In genomic region chr2:219523031-219523671, GRCh38 we compare ENCODE assay signal across 13 cellular contexts. TPM values are rescaled to one million over a fixed set of nuclear protein-coding genes. Genes with fewer than 3 reads are reported as not detected.
DNase-seq lines count a peak whose midpoint lies in the region; ATAC-seq and TF ChIP-seq lines count a peak whose summit lies in the region.
"Had no signal": no experiment of that assay in that cellular context is flagged by ENCODE, and none has a peak within 500 bp of the region (broad histone marks: within the 10 kb centered on the region; RNA-seq: fewer than 3 reads in every experiment).

No MANE protein-coding gene starts in this region.

- H3K9me3 ChIP-seq in GM23248 (ENCODE audit: low read depth) (no peaks in the 10 kb centered on the region), NT2/D1 (ENCODE audit: insufficient read depth, low read length) (no peaks in the 10 kb centered on the region), gastroesophageal sphincter (no peaks in the 10 kb centered on the region)

- no peak for ATAC-seq in gastroesophageal sphincter
- ATAC-seq: activated CD4-positive, alpha-beta T cell treated with anti-CD3 and anti-CD28 coated beads for 36 hours had no signal

- H3K9ac ChIP-seq in GM23248 (peak overlapping the region; percentile 60), NT2/D1 (ENCODE audit: insufficient read length, low read depth) (peak overlapping the region; percentile 88), rectal smooth muscle tissue (ENCODE audit: low read length) (no peak overlapping the region)

- H3K27me3 ChIP-seq in GM23248 (replicated peaks; ENCODE audit: insufficient read depth) (peaks cover 6% of the 10 kb centered on the region; the same call in 1 of the 2 replicates), NT2/D1 (ENCODE audit: insufficient read depth, insufficient read length) (peaks cover 34% of the 10 kb centered on the region), gastroesophageal sphincter (peaks cover 47% of the 10 kb centered on the region), rectal smooth muscle tissue (ENCODE audit: control insufficient read depth, insufficient read depth, low read length) (peaks cover 12% of the 10 kb centered on the region)

- no peaks in the 10 kb centered on the region for H3K9me2 ChIP-seq in GM23248 (ENCODE audit: insufficient read depth)

- H3K4me3 ChIP-seq in GM23248 (peak overlapping the region; percentile 56), NT2/D1 (ENCODE audit: insufficient read length, low read depth) (peak overlapping the region; percentile 64), gastroesophageal sphincter (peak overlapping the region; percentile 1 to 48), rectal smooth muscle tissue (ENCODE audit: low read length) (no peak overlapping the region)

- no peak for TF ChIP-seq EP300 in gastroesophageal sphincter (IDR thresholded peaks at IDR 0.05)

- H4K20me1 ChIP-seq in GM23248 (ENCODE audit: insufficient read depth), result no peaks in the 10 kb centered on the region

- H3K4me1 ChIP-seq in GM23248 (ENCODE audit: insufficient read depth) (peaks cover 19% of the 10 kb centered on the region), NT2/D1 (ENCODE audit: insufficient read depth, insufficient read length) (peaks cover 24% of the 10 kb centered on the region), gastroesophageal sphincter (peaks cover 0 to 31% (median 27%) of the 10 kb centered on the region in 3 donors), rectal smooth muscle tissue (ENCODE audit: control insufficient read depth, insufficient read depth, low read length) (peaks cover 3% of the 10 kb centered on the region)

- TF ChIP-seq CTCF in gastroesophageal sphincter (IDR thresholded peaks at IDR 0.05), result no peak

- H2AFZ ChIP-seq in GM23248, result peak overlapping the region; percentile 74

- no peak overlapping the region for H3K27ac ChIP-seq in GM23248
- H3K27ac ChIP-seq in gastroesophageal sphincter, result peak overlapping the region; percentile 5 to 90 (median 82)
- peak overlapping the region; percentile 64 for H3K27ac ChIP-seq in rectal smooth muscle tissue (ENCODE audit: low read depth, low read length)
- H3K27ac ChIP-seq: epithelial cell of prostate had no signal

- peak overlapping the region; percentile 42 for H3K4me2 ChIP-seq in GM23248 (ENCODE audit: unreplicated experiment)

- 56 to 63% methylated on average over 17 to 24 of the region's 24 CpGs for WGBS in GM23248 (ENCODE audit: low coverage in 1 of 2, low lambda C conversion rate in 2 of 2, missing lambda C conversion rate in 2 of 2), 2 experiments
- 27 to 32% methylated on average over 3 to 10 of the region's 24 CpGs for WGBS in gastroesophageal sphincter (ENCODE audit: low coverage in 1 of 2), 2 donors

- DNase-seq in GM23248 (no peak), NT2/D1 (ENCODE audit: low read depth, low spot score) (no peak), hippocampal formation (lab: John Stamatoyannopoulos, UW) (no peak), SIG-M5 (lab: John Stamatoyannopoulos, UW) (no peak)
- DNase-seq in activated CD4-positive, alpha-beta T cell treated with anti-CD3 and anti-CD28 coated beads for 48 hours, result no peak
- DNase-seq: activated CD4-positive, alpha-beta T cell treated with anti-CD3 and anti-CD28 coated beads for 36 hours; activated naive CD4-positive, alpha-beta T cell treated with Interleukin-2 at 50 U/mL for 16 hours; midbrain; NCI-H1694 had no signal

- TF ChIP-seq POLR2A in gastroesophageal sphincter (IDR thresholded peaks at IDR 0.05), result no peak

- no peaks in the 10 kb centered on the region for H3K79me2 ChIP-seq in GM23248 (ENCODE audit: insufficient read depth)

- H3F3A ChIP-seq in GM23248 (ENCODE audit: insufficient read depth), result peaks cover 5% of the 10 kb centered on the region; the same call in 1 of the 2 replicates

- H3K36me3 ChIP-seq in GM23248 (ENCODE audit: low read depth) (no peaks in the 10 kb centered on the region), NT2/D1 (ENCODE audit: insufficient read depth, insufficient read length, low read length) (no peaks in the 10 kb centered on the region), gastroesophageal sphincter (no peaks in the 10 kb centered on the region), rectal smooth muscle tissue (ENCODE audit: control insufficient read depth, insufficient read depth, low read length) (no peaks in the 10 kb centered on the region)

- in situ Hi-C loops in GM23248 (cut with MboI), result no loop called here

RNA-seq across cellular contexts. Expression of gene ASIC4, which starts 8.9 kb away (rescaled TPM):
- 0.13 and 0.43 TPM in 2 replicates for total RNA-seq in GM23248 (2014; rRNA removed; shearing (Covaris generic))
- polyA plus RNA-seq in GM23248 (2016; fragmentation: Nextera tagmentation; extraction: Ambion mirVana), result not detected in 2 replicates
- under 1 TPM in 1 of 4 donors, not detected in 3; 0.16 TPM for total RNA-seq in gastroesophageal sphincter
- total RNA-seq: activated CD4-positive, alpha-beta T cell treated with anti-CD3 and anti-CD28 coated beads for 36 hours; RPMI7951 had no signal

RNA-seq across cellular contexts. Expression of gene CHPF, which starts 20.5 kb away (rescaled TPM):
- total RNA-seq in GM23248 (2014; rRNA removed; shearing (Covaris generic)), result 526 and 533 TPM in 2 replicates
- polyA plus RNA-seq in GM23248 (2016; fragmentation: Nextera tagmentation; extraction: Ambion mirVana), result 174 and 179 TPM in 2 replicates
- 10 to 100 TPM; 36.0 to 66.0 (median 54.8) TPM for total RNA-seq in gastroesophageal sphincter

RNA-seq across cellular contexts. Expression of gene TMEM198, which starts 20.7 kb away (rescaled TPM):
- 5.8 and 6.2 TPM in 2 replicates for total RNA-seq in GM23248 (2014; rRNA removed; shearing (Covaris generic))
- polyA plus RNA-seq in GM23248 (2016; fragmentation: Nextera tagmentation; extraction: Ambion mirVana), result 1.7 and 2.2 TPM in 2 replicates
- 1 to 10 TPM; 1.6 to 9.5 (median 4.1) TPM for total RNA-seq in gastroesophageal sphincter

RNA-seq across cellular contexts. Expression of gene GMPPA, which starts 24.5 kb away (rescaled TPM):
- 60.6 and 72.2 TPM in 2 replicates for total RNA-seq in GM23248 (2014; rRNA removed; shearing (Covaris generic))
- 64.4 and 65.6 TPM in 2 replicates for polyA plus RNA-seq in GM23248 (2016; fragmentation: Nextera tagmentation; extraction: Ambion mirVana)
- 10 to 100 TPM; 11.3 to 26.4 (median 14.2) TPM for total RNA-seq in gastroesophageal sphincter

RNA-seq across cellular contexts. Expression of gene OBSL1, which starts 48.2 kb away (rescaled TPM):
- 68.7 and 84.9 TPM in 2 replicates for total RNA-seq in GM23248 (2014; rRNA removed; shearing (Covaris generic))
- 12.8 and 13.8 TPM in 2 replicates for polyA plus RNA-seq in GM23248 (2016; fragmentation: Nextera tagmentation; extraction: Ambion mirVana)
- total RNA-seq in gastroesophageal sphincter, result 100 to 1,000 TPM in 1 of 4 donors, 10 to 100 TPM in 3; 73.2 to 118 (median 81.6) TPM
